ENCODE assay signal across 8 cellular contexts in genomic region chr10:47384148-47384921, GRCh38. TPM values are rescaled to one million over a fixed set of nuclear protein-coding genes. Genes with fewer than 3 reads are reported as not detected.
DNase-seq lines count a peak whose midpoint lies in the region; ATAC-seq and TF ChIP-seq lines count a peak whose summit lies in the region.

Gene ZNF488, minus strand, starts transcription at chr10:47384293. Its CDS starts 15,464 bp downstream, at chr10:47368829.

- H3K4me3 ChIP-seq in ACC112 (ENCODE audit: low read depth, low read length) (peak within 1 kb of the TSS; percentile 84), choroid plexus epithelial cell (ENCODE audit: low read depth, low read length) (peak within 1 kb of the TSS; percentile 83)

- no peak for TF ChIP-seq CTCF in choroid plexus epithelial cell (conservative IDR thresholded peaks at IDR 0.05; ENCODE audit: low read depth, low read length)

- H3K36me3 ChIP-seq in ACC112 (ENCODE audit: insufficient read depth, low read length), result no peaks in the 10 kb centered on the region

- CTCF ChIA-PET in activated CD4-positive, alpha-beta T cell treated with anti-CD3 and anti-CD28 coated beads for 36 hours (lab: Charles Lee), result interaction anchor here (0.6 kb wide), 1 partner anchor 906 kb away, joined by 3 read pairs; no protein-coding TSS in a partner anchor

- H3K4me1 Mint-ChIP-seq in activated CD4-positive, alpha-beta T cell treated with anti-CD3 and anti-CD28 coated beads for 36 hours, result peaks cover 12% of the 10 kb centered on the region

- peak within 1 kb of the TSS; percentile 95 for H2AFZ ChIP-seq in ACC112 (ENCODE audit: low read length, unreplicated experiment)

- ATAC-seq in GM18870 (IDR thresholded peaks at IDR 0.05; ENCODE audit: unreplicated experiment) (peak; percentile 86), HG03108 (IDR thresholded peaks at IDR 0.05; ENCODE audit: unreplicated experiment) (peak; percentile 90)
- peak; percentile 98 for ATAC-seq in activated CD4-positive, alpha-beta T cell treated with anti-CD3 and anti-CD28 coated beads for 36 hours

- peaks cover 4% of the 10 kb centered on the region for H3K4me1 ChIP-seq in ACC112 (ENCODE audit: control insufficient read depth, insufficient read depth, low read length, unreplicated experiment)

- H3K27ac Mint-ChIP-seq in activated CD4-positive, alpha-beta T cell treated with anti-CD3 and anti-CD28 coated beads for 36 hours, result peak within 1 kb of the TSS; percentile 73

- no peaks in the 10 kb centered on the region for H3K79me2 ChIP-seq in ACC112 (ENCODE audit: control insufficient read depth, insufficient read depth, low read length, unreplicated experiment)

- POLR2A ChIA-PET in activated CD4-positive, alpha-beta T cell treated with anti-CD3 and anti-CD28 coated beads for 36 hours (lab: Charles Lee), result no interaction called here

- H3K27ac ChIP-seq in ACC112 (ENCODE audit: low read depth, low read length) (no peak within 1 kb of the TSS), layer of hippocampus (ENCODE audit: low read depth, low read length) (peak within 1 kb of the TSS; percentile 91)

- peaks cover 30% of the 10 kb centered on the region for H3K27me3 Mint-ChIP-seq in activated CD4-positive, alpha-beta T cell treated with anti-CD3 and anti-CD28 coated beads for 36 hours

- H3K4me3 Mint-ChIP-seq in activated CD4-positive, alpha-beta T cell treated with anti-CD3 and anti-CD28 coated beads for 36 hours, result peak within 1 kb of the TSS; percentile 80

- no peaks in the 10 kb centered on the region for H3K36me3 Mint-ChIP-seq in activated CD4-positive, alpha-beta T cell treated with anti-CD3 and anti-CD28 coated beads for 36 hours (ENCODE audit: low read depth)

- DNase-seq in NCI-H345 (lab: John Stamatoyannopoulos, UW) (peak; percentile 85), choroid plexus epithelial cell (ENCODE audit: low read depth) (peak; percentile 75)
- DNase-seq in activated CD4-positive, alpha-beta T cell treated with anti-CD3 and anti-CD28 coated beads for 36 hours, result peak; percentile 86
- peak; percentile 50 to 69 for DNase-seq in stimulated activated CD4-positive, alpha-beta T cell treated with anti-CD3 and anti-CD28 coated beads, Interleukin-15, amount 100 ng/mL, for 48 hours (ENCODE audit: low read depth in 2 of 2)

- H3K27me3 ChIP-seq in ACC112 (ENCODE audit: insufficient read depth, low read length), result peaks cover 14% of the 10 kb centered on the region
- no peaks in the 10 kb centered on the region for H3K27me3 ChIP-seq in layer of hippocampus (ENCODE audit: control insufficient read depth, insufficient read depth, low read length)

- intact Hi-C loops in activated CD4-positive, alpha-beta T cell treated with anti-CD3 and anti-CD28 coated beads for 36 hours (cut with DNase I, micrococcal nuclease), result no loop called here

- H3K9me3 Mint-ChIP-seq in activated CD4-positive, alpha-beta T cell treated with anti-CD3 and anti-CD28 coated beads for 36 hours (ENCODE audit: low read depth), result peaks cover 7% of the 10 kb centered on the region

RNA-seq across cellular contexts. Expression of gene ZNF488, which starts in this region (rescaled TPM):
- total RNA-seq in activated CD4-positive, alpha-beta T cell treated with anti-CD3 and anti-CD28 coated beads for 36 hours, result under 1 TPM; 0.70 to 0.75 TPM

Comparison
In these comparisons a context has a peak if more than half of its experiments do, and no peak if none do; other contexts are left out.
1. Peak in DNase-seq and ATAC-seq in activated CD4-positive, alpha-beta T cell treated with anti-CD3 and anti-CD28 coated beads for 36 hours; RNA of the gene not detected or under 1 TPM.